15 cellular contexts compared by ENCODE assay signal in the genomic region with DNA sequence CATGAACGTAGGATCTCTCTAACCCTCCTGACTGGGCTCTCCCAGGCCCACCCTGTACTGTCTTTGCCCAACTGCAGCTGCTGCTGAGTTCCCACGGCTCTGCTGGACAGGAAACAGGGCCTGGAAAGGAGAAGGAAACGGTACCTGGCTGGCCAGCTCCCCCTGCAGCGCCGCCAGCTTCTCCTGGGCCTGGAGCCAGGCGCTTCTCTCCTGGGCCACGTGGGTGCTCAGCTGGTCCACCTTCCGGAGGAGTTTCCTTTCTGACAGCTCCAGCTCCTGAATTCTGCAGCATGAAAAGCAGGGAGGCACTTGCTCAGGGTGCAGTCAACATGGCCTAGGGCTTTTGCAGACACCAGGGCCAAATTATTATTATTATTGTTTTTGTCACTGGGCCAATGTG. TPM values are rescaled to one million over a fixed set of nuclear protein-coding genes. Genes with fewer than 3 reads are reported as not detected.
DNase-seq lines count a peak whose midpoint lies in the region; ATAC-seq and TF ChIP-seq lines count a peak whose summit lies in the region.
"Had no signal": no experiment of that assay in that cellular context is flagged by ENCODE, and none has a peak within 500 bp of the region (broad histone marks: within the 10 kb centered on the region; RNA-seq: fewer than 3 reads in every experiment).

No MANE protein-coding gene starts in this region.

- no peak overlapping the region; a peak in 1 of 4 replicates for H3K27ac ChIP-seq in SK-N-SH (ENCODE audit: low read depth in 2 of 2, low read length in 1 of 2)
- no peak overlapping the region for H3K27ac ChIP-seq in gastroesophageal sphincter
- H3K27ac ChIP-seq in testis: no peak overlapping the region
- H3K27ac ChIP-seq: spleen had no signal

- no peaks in the 10 kb centered on the region for H3K27me3 ChIP-seq in SK-N-SH (ENCODE audit: insufficient read depth)
- peaks cover 65% of the 10 kb centered on the region for H3K27me3 ChIP-seq in gastroesophageal sphincter
- no peaks in the 10 kb centered on the region for H3K27me3 ChIP-seq in testis

- H2AFZ ChIP-seq in SK-N-SH (ENCODE audit: low read depth): no peak overlapping the region

- ATAC-seq in SK-N-SH treated with all-trans-retinoic acid at 6 μM for 48 hours: no peak
- peak; percentile 35 for ATAC-seq in gastroesophageal sphincter
- ATAC-seq in GM21576 (IDR thresholded peaks at IDR 0.05; ENCODE audit: unreplicated experiment): no peak
- no peak for ATAC-seq in T-helper 17 cell
- ATAC-seq: natural killer cell treated with Interleukin-12 subunit alpha and Interleukin-12 subunit beta and Interleukin-15 and Interleukin-18, amount 100 ng/mL, for 72 hours; PC-3 had no signal

- no peak overlapping the region for H3K27ac Mint-ChIP-seq in T-helper 17 cell
- H3K27ac Mint-ChIP-seq: activated CD4-positive, alpha-beta memory T cell treated with anti-CD3 and anti-CD28 coated beads, Interleukin-2, amount 10 ng/mL, durations not matched to agents 7 days and 5 days; natural killer cell treated with Interleukin-12 subunit alpha and Interleukin-12 subunit beta and Interleukin-15 and Interleukin-18, amount 100 ng/mL, for 72 hours; T-helper 2 cell treated with Interferon-gamma antibody and Interleukin-4, amounts not matched to agents 5 μg/mL and 100 μg/mL, for 36 hours had no signal

- TF ChIP-seq EP300 in SK-N-SH (IDR thresholded peaks at IDR 0.05; ENCODE audit: borderline replicate concordance in 1 of 2, low read depth in 1 of 2, low read length in 1 of 2) (no peak), gastroesophageal sphincter (IDR thresholded peaks at IDR 0.05) (no peak)

- H3K4me2 ChIP-seq in SK-N-SH: no peak overlapping the region

- POLR2A ChIA-PET in SK-N-SH (lab: Yijun Ruan, JAX): no interaction called here

- intact Hi-C loops in testis (cut with DNase I; ENCODE audit: low total_unique reads): no loop called here

- no peak for TF ChIP-seq CTCF in SK-N-SH (IDR thresholded peaks at IDR 0.05)
- TF ChIP-seq CTCF in gastroesophageal sphincter (IDR thresholded peaks at IDR 0.05): no peak
- TF ChIP-seq CTCF in testis (IDR thresholded peaks at IDR 0.05): no peak

- no peak for TF ChIP-seq RAD21 in SK-N-SH (IDR thresholded peaks at IDR 0.05; ENCODE audit: low read length)

- CTCF ChIA-PET in SK-N-SH (lab: Yijun Ruan, JAX): interaction anchor here (0.7 to 10.5 kb wide), 6 partner anchors 9 to 239 kb away, joined by 3 to 107 read pairs (median 6); no protein-coding TSS in a partner anchor

- TF ChIP-seq POLR2A in gastroesophageal sphincter (IDR thresholded peaks at IDR 0.05) (no peak), testis (IDR thresholded peaks at IDR 0.05) (no peak)

- no peak overlapping the region for H3K9ac ChIP-seq in SK-N-SH

- DNase-seq in SK-N-SH (peak; percentile 73), NCI-H526 treated with DMSO at 0.1 percent for 48 hours (lab: John Stamatoyannopoulos, UW) (peak; percentile 16), testis (peak; percentile 34), AG08396 (ENCODE audit: low spot score) (no peak), T-helper 17 cell (no peak)
- DNase-seq: activated CD4-positive, alpha-beta memory T cell treated with anti-CD3 and anti-CD28 coated beads, Interleukin-2, amount 10 ng/mL, durations not matched to agents 7 days and 5 days; activated gamma-delta T cell treated with Interleukin-2 at 50 U/mL for 16 hours; central memory CD4-positive, alpha-beta T cell; PC-3; spleen had no signal

- no peaks in the 10 kb centered on the region for H3F3A ChIP-seq in SK-N-SH (replicated peaks; ENCODE audit: insufficient read depth)

- peaks cover 56% of the 10 kb centered on the region for H3K27me3 Mint-ChIP-seq in T-helper 17 cell

- H4K20me1 ChIP-seq in SK-N-SH (ENCODE audit: insufficient read depth): no peaks in the 10 kb centered on the region

- no peaks in the 10 kb centered on the region for H3K9me2 ChIP-seq in SK-N-SH

- peaks cover 9% of the 10 kb centered on the region for H3K36me3 Mint-ChIP-seq in T-helper 17 cell (ENCODE audit: low read depth)
- H3K36me3 Mint-ChIP-seq: natural killer cell treated with Interleukin-12 subunit alpha and Interleukin-12 subunit beta and Interleukin-15 and Interleukin-18, amount 100 ng/mL, for 72 hours had no signal

- H3K4me1 ChIP-seq in SK-N-SH (ENCODE audit: control insufficient read depth in 1 of 2, insufficient read depth in 2 of 2, low read depth in 1 of 2, low read length in 1 of 2): peaks cover 0 to 9% of the 10 kb centered on the region in 2 experiments; a peak in 1 of 4 replicates
- peaks cover 0 to 7% (median 0%) of the 10 kb centered on the region in 3 donors for H3K4me1 ChIP-seq in gastroesophageal sphincter
- no peaks in the 10 kb centered on the region for H3K4me1 ChIP-seq in testis

- H3K9me3 ChIP-seq in SK-N-SH (no peaks in the 10 kb centered on the region), gastroesophageal sphincter (no peaks in the 10 kb centered on the region), testis (no peaks in the 10 kb centered on the region), T-helper 17 cell (ENCODE audit: control insufficient read depth, low read length, poor library complexity, severe bottlenecking) (no peaks in the 10 kb centered on the region)
- H3K9me3 ChIP-seq: spleen had no signal

- 19% methylated on average over 6 of the region's 8 CpGs for WGBS in SK-N-SH (ENCODE audit: low lambda C conversion rate)
- WGBS in gastroesophageal sphincter (ENCODE audit: low coverage in 1 of 2), 2 donors: 0% methylated on average over 1 of the region's 8 CpGs; no CpG with 5 or more reads in 1 of the 2 donors
- WGBS in testis, 2 donors: 16 to 49% methylated on average over 8 of the region's 8 CpGs

- H3K4me3 ChIP-seq in SK-N-SH (ENCODE audit: low read depth in 2 of 2, low read length in 1 of 2): no peak overlapping the region
- no peak overlapping the region for H3K4me3 ChIP-seq in gastroesophageal sphincter
- H3K4me3 ChIP-seq in testis: no peak overlapping the region
- H3K4me3 ChIP-seq: spleen had no signal

- H3K36me3 ChIP-seq in SK-N-SH (replicated peaks in 1 of 2; ENCODE audit: control insufficient read depth in 1 of 2, insufficient read depth in 2 of 2, low read length in 1 of 2) (no peaks in the 10 kb centered on the region), gastroesophageal sphincter (no peaks in the 10 kb centered on the region), testis (ENCODE audit: low read depth, missing control alignments) (no peaks in the 10 kb centered on the region)
- H3K36me3 ChIP-seq: spleen had no signal

- no peak overlapping the region for H3K4me3 Mint-ChIP-seq in T-helper 17 cell
- H3K4me3 Mint-ChIP-seq: activated CD4-positive, alpha-beta memory T cell treated with anti-CD3 and anti-CD28 coated beads, Interleukin-2, amount 10 ng/mL, durations not matched to agents 7 days and 5 days; natural killer cell treated with Interleukin-12 subunit alpha and Interleukin-12 subunit beta and Interleukin-15 and Interleukin-18, amount 100 ng/mL, for 72 hours; T-helper 2 cell treated with Interferon-gamma antibody and Interleukin-4, amounts not matched to agents 5 μg/mL and 100 μg/mL, for 36 hours had no signal

- H3K79me2 ChIP-seq in SK-N-SH (ENCODE audit: insufficient read depth): no peaks in the 10 kb centered on the region

- H3K4me1 Mint-ChIP-seq in T-helper 17 cell: peaks cover 4% of the 10 kb centered on the region
- H3K4me1 Mint-ChIP-seq: activated CD4-positive, alpha-beta memory T cell treated with anti-CD3 and anti-CD28 coated beads, Interleukin-2, amount 10 ng/mL, durations not matched to agents 7 days and 5 days had no signal

TF ChIP-seq in SK-N-SH, 30 proteins besides CTCF, POLR2A, EP300 and RAD21:
- TF ChIP-seq CHD2 (IDR thresholded peaks at IDR 0.05; ENCODE audit: low read length, partially characterized antibody) (peak; percentile 44), MXI1 (IDR thresholded peaks at IDR 0.05; ENCODE audit: low read depth, low read length) (peak; percentile 93)
- TF ChIP-seq, protein P1, sequence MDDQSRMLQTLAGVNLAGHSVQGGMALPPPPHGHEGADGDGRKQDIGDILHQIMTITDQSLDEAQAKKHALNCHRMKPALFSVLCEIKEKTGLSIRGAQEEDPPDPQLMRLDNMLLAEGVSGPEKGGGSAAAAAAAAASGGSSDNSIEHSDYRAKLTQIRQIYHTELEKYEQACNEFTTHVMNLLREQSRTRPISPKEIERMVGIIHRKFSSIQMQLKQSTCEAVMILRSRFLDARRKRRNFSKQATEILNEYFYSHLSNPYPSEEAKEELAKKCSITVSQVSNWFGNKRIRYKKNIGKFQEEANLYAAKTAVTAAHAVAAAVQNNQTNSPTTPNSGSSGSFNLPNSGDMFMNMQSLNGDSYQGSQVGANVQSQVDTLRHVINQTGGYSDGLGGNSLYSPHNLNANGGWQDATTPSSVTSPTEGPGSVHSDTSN (IDR thresholded peaks at IDR 0.05): no peak

TF ChIP-seq in SK-N-SH treated with all-trans-retinoic acid at 6 μM for 48 hours, 23 proteins besides CTCF, POLR2A, EP300 and RAD21:
- TF ChIP-seq SNAI2 (CRISPR knock-in tag; IDR thresholded peaks at IDR 0.05): no peak
- TF ChIP-seq ZC3H10 (CRISPR knock-in tag; IDR thresholded peaks at IDR 0.05): no peak
TF ChIP-seq in SK-N-SH treated with all-trans-retinoic acid at 6 μM for 48 hours: peak in this region for 0.

RNA-seq across cellular contexts. Expression of gene C4orf50, which starts 6.5 kb away (rescaled TPM):
- polyA plus RNA-seq in SK-N-SH (2012; rRNA removed): under 0.01 and 0.03 TPM in 2 replicates
- polyA plus RNA-seq in SK-N-SH (2012; cell fraction: cytosol; rRNA removed): 0.01 and 0.03 TPM in 2 replicates
- 0.04 and 0.05 TPM in 2 replicates for polyA plus RNA-seq in SK-N-SH (2012; cell fraction: nucleus; rRNA removed)
- under 1 TPM; under 0.01 to 0.25 (median 0.12) TPM for total RNA-seq in gastroesophageal sphincter
- 1 to 10 TPM; 1.8 to 2.7 TPM for total RNA-seq in testis
- polyA plus RNA-seq in testis (ENCODE audit: insufficient read depth, low read depth, low replicate concordance): 1.1 TPM
- total RNA-seq in T-helper 17 cell: 1 to 10 TPM in 1 of 2 donors, under 1 TPM in 1; 0.87 to 2.3 TPM
- total RNA-seq: PC-3 had no signal

Comparison
In these comparisons a context has a peak if more than half of its experiments do, and no peak if none do; other contexts are left out.
1. DNase-seq: peak in SK-N-SH (single experiment), NCI-H526 treated with DMSO at 0.1 percent for 48 hours (single experiment) and testis (single experiment); none in AG08396 (single experiment) and T-helper 17 cell (0 of 3).